25 cellular contexts compared by ENCODE assay signal in the genomic region with DNA sequence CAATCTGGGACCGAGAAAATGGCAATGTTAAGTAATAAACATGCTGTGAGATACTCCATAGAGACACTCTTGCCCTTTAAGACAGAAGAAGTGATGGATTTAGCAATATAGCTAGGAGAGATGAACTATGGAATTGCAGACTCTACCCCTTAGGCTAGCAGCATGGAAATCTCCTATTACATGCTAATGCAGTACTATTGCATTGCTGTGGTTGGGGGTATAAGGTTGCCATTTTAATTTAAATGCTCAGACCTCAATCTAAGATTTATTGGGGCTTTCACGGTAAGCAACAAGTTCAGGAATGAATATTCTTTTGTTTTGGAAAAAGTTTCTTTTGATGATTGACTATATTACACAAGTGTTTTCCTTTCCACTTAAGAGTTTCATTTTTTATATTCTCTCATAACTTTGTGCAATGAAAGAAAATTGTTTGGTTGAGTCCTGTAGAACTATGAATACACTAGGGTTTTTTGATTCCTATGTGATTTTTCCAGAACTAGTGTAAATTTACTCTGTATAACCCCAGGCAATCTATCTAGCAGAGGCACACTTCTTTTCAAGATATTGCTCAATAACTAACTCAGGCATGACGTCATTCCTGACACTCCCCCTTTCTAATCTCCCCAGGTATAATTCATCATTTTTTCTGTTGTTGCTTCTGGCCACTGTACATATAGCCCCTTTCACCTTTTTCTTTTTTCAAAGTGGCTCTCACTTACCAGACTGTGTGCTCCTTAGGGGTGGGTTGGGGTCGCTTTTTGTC.
"Had no signal": no experiment of that assay in that cellular context is flagged by ENCODE, and none has a peak within 500 bp of the region (broad histone marks: within the 10 kb centered on the region; RNA-seq: fewer than 3 reads in every experiment).

No MANE protein-coding gene starts in this region.

- H3K36me3 ChIP-seq: left ventricle myocardium inferior, spleen, uterus had no signal

- H3K27ac ChIP-seq: body of pancreas, left ventricle myocardium inferior, spleen, testis, uterus, VCaP had no signal

- H3K27me3 ChIP-seq: body of pancreas, spleen, testis, uterus had no signal

- DNase-seq: activated CD4-positive, alpha-beta memory T cell treated with anti-CD3 and anti-CD28 coated beads, Interleukin-2, amount 10 ng/mL, durations not matched to agents 7 days and 5 days; activated CD4-positive, alpha-beta T cell treated with anti-CD3 and anti-CD28 coated beads, Interleukin-2, amount 10 ng/mL, durations not matched to agents 24 days and 14 days; activated CD8-positive, alpha-beta memory T cell treated with anti-CD3 and anti-CD28 coated beads, Interleukin-2, amount 10 ng/mL, durations not matched to agents 7 days and 5 days; activated effector memory CD4-positive, alpha-beta T cell treated with anti-CD3 and anti-CD28 coated beads, Interleukin-2, amount 50 U/mL, for 16 hours; activated naive CD4-positive, alpha-beta T cell treated with anti-CD3 and anti-CD28 coated beads, Interleukin-2, amount 10 ng/mL, durations not matched to agents 7 days and 5 days; activated T-cell treated with anti-CD3 and anti-CD28 coated beads for 4 hours; anterior cingulate cortex; body of pancreas; central memory CD4-positive, alpha-beta T cell; dermis blood vessel endothelial cell; effector memory CD4-positive, alpha-beta T cell; hippocampal formation; kidney glomerular epithelial cell; left ventricle myocardium inferior; natural killer cell; spleen; stimulated activated CD4-positive, alpha-beta T cell treated with anti-CD3 and anti-CD28 coated beads, Interleukin-4, amount 100 ng/mL, for 1 hour; stimulated activated naive CD4-positive, alpha-beta T cell; testis; trophoblast cell; uterus had no signal

- FAIRE-seq: frontal cortex had no signal

- H3K4me3 ChIP-seq: body of pancreas, left ventricle myocardium inferior, spleen, testis, uterus had no signal

- H3K9me3 ChIP-seq: body of pancreas, left ventricle myocardium inferior, spleen, testis, uterus had no signal

- H3K4me1 ChIP-seq: body of pancreas, left ventricle myocardium inferior, spleen, testis, uterus had no signal

- ATAC-seq: activated CD4-positive, CD25-positive, alpha-beta regulatory T cell treated with anti-CD3 and anti-CD28 coated beads, Interleukin-2, amount 50 U/mL, for 24 hours; activated CD8-positive, alpha-beta memory T cell treated with anti-CD3 and anti-CD28 coated beads, Interleukin-2, amount 10 ng/mL, durations not matched to agents 7 days and 5 days; body of pancreas; esophagus mucosa; natural killer cell had no signal
